In genomic region chr6:151330130-151330715, GRCh38 we compare ENCODE assay signal across 14 cellular contexts.
DNase-seq lines count a peak whose midpoint lies in the region; ATAC-seq and TF ChIP-seq lines count a peak whose summit lies in the region.
"Had no signal": no experiment of that assay in that cellular context is flagged by ENCODE, and none has a peak within 500 bp of the region (broad histone marks: within the 10 kb centered on the region; RNA-seq: fewer than 3 reads in every experiment).

No MANE protein-coding gene starts in this region.

- peak; percentile 19 for DNase-seq in ELR (ENCODE audit: low read depth)
- peak; percentile 75 for DNase-seq in SK-N-SH
- peak; percentile 90 for DNase-seq in fibroblast of the conjunctiva (ENCODE audit: low read depth)
- peak; percentile 36 for DNase-seq in stromal cell of bone marrow (ENCODE audit: low read depth)
- DNase-seq in HK-2 (ENCODE audit: unreplicated experiment), result no peak
- DNase-seq in NCI-H2029 treated with DMSO at 0.1 percent for 48 hours (lab: John Stamatoyannopoulos, UW), result no peak
- DNase-seq: dorsolateral prefrontal cortex, foreskin melanocyte, natural killer cell, T-cell had no signal

- no peaks in the 10 kb centered on the region for H4K20me1 ChIP-seq in SK-N-SH (ENCODE audit: insufficient read depth)

- H3K9me2 ChIP-seq in SK-N-SH, result no peaks in the 10 kb centered on the region

- no peak overlapping the region for H3K9ac ChIP-seq in SK-N-SH

- CTCF ChIA-PET in SK-N-SH (lab: Yijun Ruan, JAX), result interaction anchor here (0.7 to 16.6 kb wide), 4 partner anchors 46 to 438 kb away, joined by 3 to 421 read pairs (median 16); no protein-coding TSS in a partner anchor

- peaks cover 0 to 7% of the 10 kb centered on the region in 2 experiments; a peak in 2 of 4 replicates for H3K4me1 ChIP-seq in SK-N-SH (ENCODE audit: control insufficient read depth in 1 of 2, insufficient read depth in 2 of 2, low read depth in 1 of 2, low read length in 1 of 2)

- POLR2A ChIA-PET in SK-N-SH (lab: Yijun Ruan, JAX), result no interaction called here

- no peaks in the 10 kb centered on the region for H3K9me3 ChIP-seq in SK-N-SH
- H3K9me3 ChIP-seq: HAP-1, suprapubic skin had no signal

- peak overlapping the region; percentile 11 to 40; a peak in 2 of 4 replicates for H3K27ac ChIP-seq in SK-N-SH (ENCODE audit: low read depth in 2 of 2, low read length in 1 of 2)
- H3K27ac ChIP-seq: dorsolateral prefrontal cortex, RWPE1, suprapubic skin had no signal

- TF ChIP-seq EP300 in SK-N-SH (IDR thresholded peaks at IDR 0.05; ENCODE audit: borderline replicate concordance in 1 of 2, low read depth in 1 of 2, low read length in 1 of 2), result no peak

- peak overlapping the region; percentile 12; the same call in 1 of the 2 replicates for H3K4me2 ChIP-seq in SK-N-SH

- no peak overlapping the region for H3K4me3 ChIP-seq in SK-N-SH (ENCODE audit: low read depth in 2 of 2, low read length in 1 of 2)
- H3K4me3 ChIP-seq: dorsolateral prefrontal cortex, HAP-1, suprapubic skin had no signal

- ATAC-seq in esophagus mucosa, result no peak
- ATAC-seq: natural killer cell, T-cell had no signal

- no peaks in the 10 kb centered on the region for H3K27me3 ChIP-seq in SK-N-SH (ENCODE audit: insufficient read depth)
- H3K27me3 ChIP-seq: dorsolateral prefrontal cortex, suprapubic skin had no signal

- H2AFZ ChIP-seq in SK-N-SH (ENCODE audit: low read depth), result no peak overlapping the region

- 27% methylated on average over 6 of the region's 6 CpGs for WGBS in SK-N-SH (ENCODE audit: low lambda C conversion rate)

- H3K79me2 ChIP-seq in SK-N-SH (ENCODE audit: insufficient read depth), result peaks cover 53% of the 10 kb centered on the region; the same call in 1 of the 2 replicates

- no peak for TF ChIP-seq CTCF in SK-N-SH (IDR thresholded peaks at IDR 0.05)

- no peak for TF ChIP-seq RAD21 in SK-N-SH (IDR thresholded peaks at IDR 0.05; ENCODE audit: low read length)

- H3K36me3 ChIP-seq in SK-N-SH (replicated peaks in 1 of 2; ENCODE audit: control insufficient read depth in 1 of 2, insufficient read depth in 2 of 2, low read length in 1 of 2), result peaks cover 0 to 3% of the 10 kb centered on the region in 2 experiments
- H3K36me3 ChIP-seq: HAP-1, suprapubic skin had no signal

- H3F3A ChIP-seq in SK-N-SH (replicated peaks; ENCODE audit: insufficient read depth), result peaks cover 3% of the 10 kb centered on the region

TF ChIP-seq in SK-N-SH, 30 proteins besides CTCF, POLR2A, EP300 and RAD21:
- TF ChIP-seq EZH2phosphoT487 (IDR thresholded peaks at IDR 0.05; ENCODE audit: borderline replicate concordance, low read depth) (no peak), NFIC (IDR thresholded peaks at IDR 0.05; ENCODE audit: borderline replicate concordance) (peak; percentile 43; the same call in 1 of the 2 replicates), RCOR1 (IDR thresholded peaks at IDR 0.05; ENCODE audit: low read length) (peak; percentile 72; the same call in 1 of the 2 replicates), TCF12 (IDR thresholded peaks at IDR 0.05) (peak; percentile 90), POLR2AphosphoS5 (IDR thresholded peaks at IDR 0.05; ENCODE audit: low read depth, low read length) (no peak), SMC3 (IDR thresholded peaks at IDR 0.05; ENCODE audit: low read depth, low read length) (no peak)

Comparison
In these comparisons a context has a peak if more than half of its experiments do, and no peak if none do; other contexts are left out.
1. DNase-seq: peak in ELR (single experiment), SK-N-SH (single experiment), fibroblast of the conjunctiva (single experiment) and stromal cell of bone marrow (single experiment); none in HK-2 (single experiment) and NCI-H2029 treated with DMSO at 0.1 percent for 48 hours (single experiment).